Comparison of ENCODE assay signal across 31 cellular contexts in genomic region chr2:158488442-158489216, GRCh38. TPM values are rescaled to one million over a fixed set of nuclear protein-coding genes. Genes with fewer than 3 reads are reported as not detected.
DNase-seq lines count a peak whose midpoint lies in the region; ATAC-seq and TF ChIP-seq lines count a peak whose summit lies in the region.
"Had no signal": no experiment of that assay in that cellular context is flagged by ENCODE, and none has a peak within 500 bp of the region (broad histone marks: within the 10 kb centered on the region; RNA-seq: fewer than 3 reads in every experiment).

No MANE protein-coding gene starts in this region.

- in situ Hi-C loops in IMR-90 (cut with MboI; ENCODE audit: low sequenced_read_pairs) = no loop called here

- no peak overlapping the region for H3K23ac ChIP-seq in IMR-90 (ENCODE audit: low read depth, low read length)

- H3K9me3 ChIP-seq in DOHH2 (ENCODE audit: control insufficient read depth, insufficient read depth, low read length) (no peaks in the 10 kb centered on the region), IMR-90 (ENCODE audit: control insufficient read depth, insufficient read depth, low read length) (no peaks in the 10 kb centered on the region), vagina (no peaks in the 10 kb centered on the region)
- H3K9me3 ChIP-seq: ascending aorta; BLaER1 treated with 17β-estradiol and CSF1 and Interleukin-3, amounts not matched to agents 10 nM and 100 nM; tibial artery had no signal

- H2BK20ac ChIP-seq in IMR-90 (ENCODE audit: low read depth, low read length) = no peak overlapping the region

- no peak overlapping the region for H4K91ac ChIP-seq in IMR-90 (ENCODE audit: insufficient read depth, low read depth, low read length)

- TF ChIP-seq POLR2A in IMR-90 (IDR thresholded peaks at IDR 0.05; ENCODE audit: low read depth, low read length) (no peak), vagina (IDR thresholded peaks at IDR 0.05) (no peak)

- no peak overlapping the region for H4K8ac ChIP-seq in IMR-90 (ENCODE audit: low read depth in 2 of 2, low read length in 2 of 2)

- H3K14ac ChIP-seq in IMR-90 (replicated peaks; ENCODE audit: low read depth, low read length) = no peak overlapping the region

- H3K27ac Mint-ChIP-seq in chondrocyte (ENCODE audit: unreplicated experiment) (peak overlapping the region; percentile 76), osteocyte (ENCODE audit: unreplicated experiment) (peak overlapping the region; percentile 83)
- H3K27ac Mint-ChIP-seq: effector memory CD8-positive, alpha-beta T cell; T-helper 17 cell had no signal

- no peaks in the 10 kb centered on the region for H3K9me3 Mint-ChIP-seq in chondrocyte (ENCODE audit: low read depth)
- H3K9me3 Mint-ChIP-seq in osteocyte (ENCODE audit: unreplicated experiment) = no peaks in the 10 kb centered on the region
- H3K9me3 Mint-ChIP-seq: effector memory CD8-positive, alpha-beta T cell; naive B cell had no signal

- peaks cover 84% of the 10 kb centered on the region for H3K79me2 ChIP-seq in DOHH2 (ENCODE audit: control insufficient read depth, low read length)

- peaks cover 31 to 52% of the 10 kb centered on the region in 2 experiments for H3K79me1 ChIP-seq in IMR-90 (ENCODE audit: low read depth in 1 of 2, low read length in 2 of 2)

- H2AFZ ChIP-seq in IMR-90 (replicated peaks; ENCODE audit: low read length, poor library complexity) = no peak overlapping the region

- no peak overlapping the region for H3K27ac ChIP-seq in DOHH2 (ENCODE audit: low read depth, low read length)
- H3K27ac ChIP-seq in IMR-90 (ENCODE audit: insufficient read depth, low read length) = no peak overlapping the region
- H3K27ac ChIP-seq in vagina = no peak overlapping the region
- H3K27ac ChIP-seq: ascending aorta; BLaER1 treated with 17β-estradiol and CSF1 and Interleukin-3, amounts not matched to agents 10 nM and 100 nM; tibial artery had no signal

- H3K4me2 ChIP-seq in DOHH2 (ENCODE audit: low read length) = peak overlapping the region; percentile 14
- H3K4me2 ChIP-seq in IMR-90 (ENCODE audit: low read depth, low read length) = no peak overlapping the region

- H2BK15ac ChIP-seq in IMR-90 (ENCODE audit: low read depth, low read length) = no peak overlapping the region

- TF ChIP-seq CTCF in DOHH2 (IDR thresholded peaks at IDR 0.05; ENCODE audit: low read depth, low read length, poor library complexity, severe bottlenecking) (no peak), IMR-90 (conservative IDR thresholded peaks at IDR 0.05; ENCODE audit: low read depth, low read length) (no peak), chondrocyte (IDR thresholded peaks at IDR 0.05) (no peak), osteocyte (IDR thresholded peaks at IDR 0.05) (no peak), vagina (IDR thresholded peaks at IDR 0.05) (no peak)

- H3K4ac ChIP-seq in IMR-90 (ENCODE audit: low read depth, low read length) = no peak overlapping the region

- H3K4me3 ChIP-seq in DOHH2 (ENCODE audit: low read length) (no peak overlapping the region), IMR-90 (ENCODE audit: insufficient read depth, low read depth, low read length) (no peak overlapping the region), vagina (no peak overlapping the region)
- H3K4me3 ChIP-seq: ascending aorta; BLaER1 treated with 17β-estradiol and CSF1 and Interleukin-3, amounts not matched to agents 10 nM and 100 nM; tibial artery had no signal

- peaks cover 25% of the 10 kb centered on the region for H3K4me1 ChIP-seq in DOHH2 (ENCODE audit: control insufficient read depth, low read length)
- H3K4me1 ChIP-seq in IMR-90 (ENCODE audit: control insufficient read depth, insufficient read depth, low read length) = peaks cover 10% of the 10 kb centered on the region
- H3K4me1 ChIP-seq in vagina = peaks cover 38% of the 10 kb centered on the region

- H3K9ac ChIP-seq in IMR-90 (ENCODE audit: low read depth, low read length) = no peak overlapping the region
- H3K9ac ChIP-seq: BLaER1 treated with 17β-estradiol and CSF1 and Interleukin-3, amounts not matched to agents 10 nM and 100 nM had no signal

- no TSS peak for BruUV-seq in IMR-90 (replicated peaks; lab: Mats Ljungman, UMichigan)

- no peak overlapping the region; the same call in 1 of the 2 replicates for H2AK5ac ChIP-seq in IMR-90 (ENCODE audit: low read depth, low read length)

- intact Hi-C loops in IMR-90 (cut with micrococcal nuclease) (loop anchor here (5.0 kb wide), 1 partner anchor 99 kb away; no protein-coding TSS in a partner anchor), vagina (cut with DNase I) (no loop called here)

- H3K9me1 ChIP-seq in IMR-90 (ENCODE audit: insufficient read depth, low read length) = peaks cover 15% of the 10 kb centered on the region

- no peak overlapping the region for H2BK120ac ChIP-seq in IMR-90 (ENCODE audit: low read depth, low read length)

- H3K56ac ChIP-seq in IMR-90 (ENCODE audit: extremely low read depth, insufficient read depth, low read length) = no peak overlapping the region

- no peaks in the 10 kb centered on the region for H3K36me3 ChIP-seq in DOHH2 (ENCODE audit: control insufficient read depth, low read length)
- H3K36me3 ChIP-seq in IMR-90 (ENCODE audit: control insufficient read depth, insufficient read depth, low read length) = no peaks in the 10 kb centered on the region
- no peaks in the 10 kb centered on the region for H3K36me3 ChIP-seq in vagina
- H3K36me3 ChIP-seq: ascending aorta; BLaER1 treated with 17β-estradiol and CSF1 and Interleukin-3, amounts not matched to agents 10 nM and 100 nM; tibial artery had no signal

- H4K20me1 ChIP-seq in DOHH2 (ENCODE audit: control insufficient read depth, insufficient read depth, low read depth, low read length) = 0 out of 2 replicates have a peak, but pooled peaks cover 4% of the 10 kb centered on the region
- peaks cover 10% of the 10 kb centered on the region; the same call in 1 of the 2 replicates for H4K20me1 ChIP-seq in IMR-90 (ENCODE audit: insufficient read depth, low read length)

- no peaks in the 10 kb centered on the region for H3K27me3 ChIP-seq in DOHH2 (ENCODE audit: control insufficient read depth, low read length)
- H3K27me3 ChIP-seq in IMR-90 (ENCODE audit: control insufficient read depth, insufficient read depth, low read length) = no peaks in the 10 kb centered on the region
- H3K27me3 ChIP-seq in vagina = no peaks in the 10 kb centered on the region
- H3K27me3 ChIP-seq: ascending aorta; BLaER1 treated with 17β-estradiol and CSF1 and Interleukin-3, amounts not matched to agents 10 nM and 100 nM; tibial artery had no signal

- CTCF ChIA-PET in IMR-90 (lab: Yijun Ruan, JAX) = no interaction called here

- H2BK5ac ChIP-seq in IMR-90 (ENCODE audit: low read depth, low read length, poor library complexity, severe bottlenecking) = no peak overlapping the region

- dilution Hi-C loops in IMR-90 (cut with HindIII; ENCODE audit: low sequenced_read_pairs, unreplicated experiment) = no loop called here

- H3K4me3 Mint-ChIP-seq in chondrocyte (ENCODE audit: unreplicated experiment) (no peak overlapping the region), osteocyte (ENCODE audit: unreplicated experiment) (no peak overlapping the region)
- H3K4me3 Mint-ChIP-seq: effector memory CD8-positive, alpha-beta T cell; naive B cell; T-helper 17 cell had no signal

- ATAC-seq in IMR-90 (ENCODE audit: low read depth) = no peak
- no peak for ATAC-seq in HG02884 (IDR thresholded peaks at IDR 0.05; ENCODE audit: unreplicated experiment)
- ATAC-seq: effector memory CD8-positive, alpha-beta T cell; HepG2; left ventricle myocardium superior; SK-N-SH treated with all-trans-retinoic acid at 6 μM for 48 hours; T-helper 17 cell had no signal

- H4K5ac ChIP-seq in IMR-90 (ENCODE audit: low read depth, low read length) = no peak overlapping the region

- no peak overlapping the region for H2AK9ac ChIP-seq in IMR-90 (replicated peaks; ENCODE audit: low read depth, low read length, poor library complexity)

- H3K4me1 Mint-ChIP-seq in chondrocyte (ENCODE audit: low read depth) (peaks cover 55% of the 10 kb centered on the region), osteocyte (ENCODE audit: unreplicated experiment) (peaks cover 67% of the 10 kb centered on the region)

- DNase-seq in IMR-90 (no peak), chondrocyte (ENCODE audit: low spot score) (no peak), osteocyte (ENCODE audit: extremely low spot score, unreplicated experiment) (no peak), H4 (ENCODE audit: low spot score) (no peak), vagina (ENCODE audit: extremely low spot score in 2 of 2) (no peak)
- DNase-seq: activated CD4-positive, alpha-beta T cell treated with anti-CD3 and anti-CD28 coated beads, Interleukin-2, amount 50 U/mL, for 48 hours; activated CD4-positive, CD25-positive, alpha-beta regulatory T cell treated with anti-CD3 and anti-CD28 coated beads, Interleukin-2, amount 50 U/mL, for 72 hours; activated gamma-delta T cell treated with Interleukin-2 at 50 U/mL for 16 hours; activated T-cell treated with anti-CD3 and anti-CD28 coated beads, Interleukin-2, amount 50 U/mL, for 48 hours; cortex of kidney; DMS53; effector memory CD8-positive, alpha-beta T cell; GF-D8; GOT3; Kasumi-1; left ventricle myocardium superior; midbrain; naive B cell; NCI-H446; NCI-H774; nucleus accumbens; stimulated activated CD4-positive, alpha-beta T cell treated with anti-CD3 and anti-CD28 coated beads, Interleukin-4, amount 100 ng/mL, for 24 hours; T-helper 17 cell; tibial artery had no signal

- no peak overlapping the region for H3K18ac ChIP-seq in IMR-90 (ENCODE audit: low read depth, low read length)

- no peaks in the 10 kb centered on the region for H3F3A ChIP-seq in DOHH2 (ENCODE audit: control insufficient read depth, insufficient read depth)

- H3K9me2 ChIP-seq in DOHH2 (replicated peaks; ENCODE audit: control insufficient read depth, low read length) = no peaks in the 10 kb centered on the region

- H3K36me3 Mint-ChIP-seq in chondrocyte (ENCODE audit: low read depth) (no peaks in the 10 kb centered on the region), osteocyte (ENCODE audit: unreplicated experiment) (peaks cover 6% of the 10 kb centered on the region)
- H3K36me3 Mint-ChIP-seq: naive B cell had no signal

- POLR2A ChIA-PET in IMR-90 (lab: Charles Lee; ENCODE audit: unreplicated experiment) = no interaction called here

- H3K27me3 Mint-ChIP-seq in chondrocyte (ENCODE audit: low read depth) = no peaks in the 10 kb centered on the region
- H3K27me3 Mint-ChIP-seq in osteocyte (ENCODE audit: unreplicated experiment) = no peaks in the 10 kb centered on the region
- H3K27me3 Mint-ChIP-seq: effector memory CD8-positive, alpha-beta T cell; naive B cell; T-helper 17 cell had no signal

- WGBS in IMR-90 (ENCODE audit: extremely low coverage in 2 of 2, insufficient read length in 1 of 2), 2 experiments = no CpG with 5 or more reads among the region's 2 CpGs

- no peak for TF ChIP-seq RAD21 in IMR-90 (IDR thresholded peaks at IDR 0.05; ENCODE audit: low read length)

RNA-seq across cellular contexts. Expression of gene PKP4, which starts 31.9 kb away (rescaled TPM):
- total RNA-seq in IMR-90 (2012; rRNA removed) (37.5 and 37.8 TPM in 2 replicates), chondrocyte (34.9 to 69.3 TPM (median 39.4 TPM) in 3 replicates), osteocyte (119 TPM in 2 replicates), vagina (71.5 TPM)
- polyA plus RNA-seq in IMR-90 (2012; rRNA removed) = 18.6 and 20.1 TPM in 2 replicates
- polyA plus RNA-seq in IMR-90 (2012; cell fraction: cytosol; rRNA removed) = 7.9 and 9.2 TPM in 2 replicates
- 33.8 and 61.9 TPM in 2 replicates for polyA plus RNA-seq in IMR-90 (2012; cell fraction: nucleus; rRNA removed; ENCODE audit: low replicate concordance)
- total RNA-seq in H4 (2014; rRNA removed; shearing (Covaris generic)) = 11.6 and 19.4 TPM in 2 replicates

RNA-seq across cellular contexts. Expression of gene CCDC148, which starts 32.1 kb away (rescaled TPM):
- 0.18 and 0.56 TPM in 2 replicates for total RNA-seq in IMR-90 (2012; rRNA removed)
- 0.17 and 0.31 TPM in 2 replicates for polyA plus RNA-seq in IMR-90 (2012; rRNA removed)
- 0.04 TPM in 1 of 2 replicates, not detected in the other for polyA plus RNA-seq in IMR-90 (2012; cell fraction: cytosol; rRNA removed)
- polyA plus RNA-seq in IMR-90 (2012; cell fraction: nucleus; rRNA removed; ENCODE audit: low replicate concordance) = 0.08 and 0.62 TPM in 2 replicates
- 0.52 to 1.5 TPM (median 1.4 TPM) in 3 replicates for total RNA-seq in chondrocyte
- 2.2 and 2.8 TPM in 2 replicates for total RNA-seq in osteocyte
- total RNA-seq in H4 (2014; rRNA removed; shearing (Covaris generic)) = 0.52 and 1.5 TPM in 2 replicates
- not detected for total RNA-seq in vagina
- total RNA-seq: ascending aorta, pulmonary artery endothelial cell, T-helper 17 cell had no signal
